ENCODE assay signal across 1 cellular context in genomic region chr21:46662367-46662654, GRCh38.
TF ChIP-seq lines count a peak whose summit lies in the region.

No MANE protein-coding gene starts in this region.

TF ChIP-seq in H1, 55 proteins besides CTCF, POLR2A, EP300 and RAD21:
- TF ChIP-seq RBBP5 (IDR thresholded peaks at IDR 0.05; ENCODE audit: borderline replicate concordance, low read depth, low read length) (no peak), NRF1 (IDR thresholded peaks at IDR 0.05; ENCODE audit: low read depth, low read length) (no peak), JUND (IDR thresholded peaks at IDR 0.05; ENCODE audit: low read length) (no peak), SP2 (IDR thresholded peaks at IDR 0.05; ENCODE audit: low read length) (no peak), SIX5 (IDR thresholded peaks at IDR 0.05; ENCODE audit: low read depth, low read length) (no peak), YY1 (IDR thresholded peaks at IDR 0.05; ENCODE audit: low read depth, low read length) (no peak), FOSL1 (IDR thresholded peaks at IDR 0.05; ENCODE audit: insufficient read depth, low read depth, low read length) (no peak), ASH2L (IDR thresholded peaks at IDR 0.05; ENCODE audit: low read length) (no peak), TAF7 (optimal IDR thresholded peaks at IDR 0.05; ENCODE audit: borderline replicate concordance, low read depth, low read length) (no peak), RXRA (IDR thresholded peaks at IDR 0.05; ENCODE audit: insufficient read depth, low read depth, low read length) (no peak), SRF (IDR thresholded peaks at IDR 0.05; ENCODE audit: low read depth, low read length) (no peak), MAX (IDR thresholded peaks at IDR 0.05) (no peak), SP4 (IDR thresholded peaks at IDR 0.05; ENCODE audit: low read length) (no peak)
TF ChIP-seq in H1: peak in this region for 0.
